ENCODE assay signal across 16 cellular contexts in the genomic region with DNA sequence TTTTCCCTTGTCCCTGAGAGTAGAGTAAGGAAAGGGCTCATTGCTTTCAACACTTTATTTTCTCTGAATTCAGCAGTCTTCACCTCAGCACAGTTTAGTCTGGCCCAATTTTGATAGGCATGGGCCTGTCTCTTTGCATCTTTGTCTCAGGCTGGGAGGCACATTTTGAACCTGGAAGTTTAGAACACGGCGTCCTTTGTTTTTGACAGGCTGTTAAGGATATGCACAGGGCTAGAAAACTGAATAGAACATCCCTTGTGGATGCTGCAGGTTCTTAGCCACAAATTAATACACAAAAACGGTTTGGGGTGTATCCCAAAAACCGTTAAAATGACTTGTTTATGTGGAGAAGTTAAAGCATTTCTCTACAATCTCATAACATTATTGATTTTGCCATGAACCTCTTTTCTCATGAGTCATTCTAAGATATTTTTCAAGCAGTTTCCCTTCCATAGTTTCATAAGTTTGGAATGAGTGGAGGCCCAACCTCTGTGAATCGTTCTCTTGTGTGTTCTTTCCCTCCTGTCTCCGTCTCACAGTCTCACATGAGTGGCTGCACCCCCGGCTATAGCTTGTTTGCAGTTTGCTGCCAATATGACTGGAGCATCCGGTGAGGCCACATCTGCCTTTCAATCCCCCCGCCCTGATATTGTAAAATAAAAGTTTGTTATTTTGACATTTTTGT.
DNase-seq lines count a peak whose midpoint lies in the region; TF ChIP-seq lines count a peak whose summit lies in the region.
"Had no signal": no experiment of that assay in that cellular context is flagged by ENCODE, and none has a peak within 500 bp of the region (broad histone marks: within the 10 kb centered on the region; RNA-seq: fewer than 3 reads in every experiment).

No MANE protein-coding gene starts in this region.

- H3K4me1 ChIP-seq in osteoblast (ENCODE audit: insufficient read depth, low read length): peaks cover 32% of the 10 kb centered on the region

- no peaks in the 10 kb centered on the region for H3K36me3 Mint-ChIP-seq in activated naive CD4-positive, alpha-beta T cell treated with anti-CD3 and anti-CD28 coated beads, Interleukin-2, amount 10 ng/mL, durations not matched to agents 7 days and 5 days
- H3K36me3 Mint-ChIP-seq: naive B cell, type B pancreatic cell had no signal

- H3K4me3 ChIP-seq in osteoblast (ENCODE audit: insufficient read depth, low read length): no peak overlapping the region
- H3K4me3 ChIP-seq in H7 (ENCODE audit: insufficient read depth, low read depth, low read length): no peak overlapping the region
- H3K4me3 ChIP-seq: BLaER1 treated with 17β-estradiol and CSF1 and Interleukin-3, amounts not matched to agents 10 nM and 100 nM had no signal

- H3K36me3 ChIP-seq in osteoblast (ENCODE audit: insufficient read depth, low read length) (no peaks in the 10 kb centered on the region), H7 (replicated peaks; ENCODE audit: control insufficient read depth, insufficient read depth, low read length) (no peaks in the 10 kb centered on the region)
- H3K36me3 ChIP-seq: BLaER1 treated with 17β-estradiol and CSF1 and Interleukin-3, amounts not matched to agents 10 nM and 100 nM had no signal

- no peaks in the 10 kb centered on the region for H3K4me1 Mint-ChIP-seq in activated naive CD4-positive, alpha-beta T cell treated with anti-CD3 and anti-CD28 coated beads, Interleukin-2, amount 10 ng/mL, durations not matched to agents 7 days and 5 days
- H3K4me1 Mint-ChIP-seq: naive B cell had no signal

- H3K79me2 ChIP-seq in osteoblast (ENCODE audit: insufficient read depth, low read length): no peaks in the 10 kb centered on the region

- DNase-seq in EL (peak; percentile 91), RPMI7951 (ENCODE audit: low read depth) (peak; percentile 29), epithelial cell of prostate (ENCODE audit: low read depth, low spot score) (peak; percentile 62), osteoblast (ENCODE audit: insufficient read length, low spot score, missing footprints) (peak; percentile 71), H7 (no peak), NCI-H2196 treated with DMSO at 0.1 percent for 48 hours (lab: John Stamatoyannopoulos, UW; ENCODE audit: unreplicated experiment) (no peak), G401 (ENCODE audit: low spot score) (no peak)
- DNase-seq in activated naive CD4-positive, alpha-beta T cell treated with anti-CD3 and anti-CD28 coated beads, Interleukin-2, amount 10 ng/mL, durations not matched to agents 7 days and 5 days: no peak
- DNase-seq: activated CD4-positive, alpha-beta T cell treated with anti-CD3 and anti-CD28 coated beads, Interleukin-2, amount 50 U/mL, for 1 hour; head of caudate nucleus; KBM-7; naive B cell; NCI-H1694 treated with DMSO at 0.1 percent for 48 hours; T-helper 9 cell had no signal

- in situ Hi-C loops in G401 (cut with HindIII; ENCODE audit: low sequenced_read_pairs): no loop called here

- CTCF ChIA-PET in activated naive CD4-positive, alpha-beta T cell treated with anti-CD3 and anti-CD28 coated beads, Interleukin-2, amount 10 ng/mL, durations not matched to agents 7 days and 5 days (lab: Charles Lee): no interaction called here

- H3K27ac ChIP-seq in epithelial cell of prostate (peak overlapping the region; percentile 53), osteoblast (ENCODE audit: low read depth, low read length) (peak overlapping the region; percentile 83)
- H3K27ac ChIP-seq: BLaER1 treated with 17β-estradiol and CSF1 and Interleukin-3, amounts not matched to agents 10 nM and 100 nM had no signal

- H4K20me1 ChIP-seq in osteoblast (ENCODE audit: insufficient read depth, low read length): no peaks in the 10 kb centered on the region
- H4K20me1 ChIP-seq: BLaER1 treated with 17β-estradiol and CSF1 and Interleukin-3, amounts not matched to agents 10 nM and 100 nM had no signal

- no peak overlapping the region for H3K4me3 Mint-ChIP-seq in activated naive CD4-positive, alpha-beta T cell treated with anti-CD3 and anti-CD28 coated beads, Interleukin-2, amount 10 ng/mL, durations not matched to agents 7 days and 5 days
- H3K4me3 Mint-ChIP-seq: naive B cell, type B pancreatic cell had no signal

- H3K9me3 ChIP-seq in osteoblast (ENCODE audit: low read depth, low read length): no peaks in the 10 kb centered on the region
- H3K9me3 ChIP-seq: BLaER1 treated with 17β-estradiol and CSF1 and Interleukin-3, amounts not matched to agents 10 nM and 100 nM had no signal

- peak overlapping the region; percentile 15 for H3K4me2 ChIP-seq in osteoblast (ENCODE audit: insufficient read depth, low read length)
- H3K4me2 ChIP-seq: BLaER1 treated with 17β-estradiol and CSF1 and Interleukin-3, amounts not matched to agents 10 nM and 100 nM had no signal

- TF ChIP-seq CTCF in osteoblast (IDR thresholded peaks at IDR 0.05; ENCODE audit: extremely low read depth, low read depth, low read length): no peak

- H2AFZ ChIP-seq in osteoblast (ENCODE audit: low read length): peak overlapping the region; percentile 87

- H3K27me3 Mint-ChIP-seq in activated naive CD4-positive, alpha-beta T cell treated with anti-CD3 and anti-CD28 coated beads, Interleukin-2, amount 10 ng/mL, durations not matched to agents 7 days and 5 days: no peaks in the 10 kb centered on the region
- H3K27me3 Mint-ChIP-seq: naive B cell had no signal

- no peak overlapping the region for H3K27ac Mint-ChIP-seq in activated naive CD4-positive, alpha-beta T cell treated with anti-CD3 and anti-CD28 coated beads, Interleukin-2, amount 10 ng/mL, durations not matched to agents 7 days and 5 days
- H3K27ac Mint-ChIP-seq: naive B cell, type B pancreatic cell had no signal

- H3K27me3 ChIP-seq in osteoblast (ENCODE audit: insufficient read depth, low read length) (no peaks in the 10 kb centered on the region), H7 (ENCODE audit: control insufficient read depth, insufficient read depth, low read length) (no peaks in the 10 kb centered on the region)
- H3K27me3 ChIP-seq: BLaER1 treated with 17β-estradiol and CSF1 and Interleukin-3, amounts not matched to agents 10 nM and 100 nM had no signal

- no peaks in the 10 kb centered on the region for H3K9me3 Mint-ChIP-seq in activated naive CD4-positive, alpha-beta T cell treated with anti-CD3 and anti-CD28 coated beads, Interleukin-2, amount 10 ng/mL, durations not matched to agents 7 days and 5 days
- H3K9me3 Mint-ChIP-seq: naive B cell, type B pancreatic cell had no signal

Comparison
In these comparisons a context has a peak if more than half of its experiments do, and no peak if none do; other contexts are left out.
1. DNase-seq: peak in EL (single experiment), RPMI7951 (single experiment), epithelial cell of prostate (single experiment) and osteoblast (single experiment); none in activated naive CD4-positive, alpha-beta T cell treated with anti-CD3 and anti-CD28 coated beads, Interleukin-2, amount 10 ng/mL, durations not matched to agents 7 days and 5 days (single experiment), H7 (single experiment), NCI-H2196 treated with DMSO at 0.1 percent for 48 hours (single experiment) and G401 (single experiment).